9 cellular contexts compared by ENCODE assay signal in genomic region chr22:41845380-41846267, GRCh38. TPM values are rescaled to one million over a fixed set of nuclear protein-coding genes. Genes with fewer than 3 reads are reported as not detected.
DNase-seq lines count a peak whose midpoint lies in the region; ATAC-seq, FAIRE-seq and TF ChIP-seq lines count a peak whose summit lies in the region.
"Had no signal": no experiment of that assay in that cellular context is flagged by ENCODE, and none has a peak within 500 bp of the region (broad histone marks: within the 10 kb centered on the region; RNA-seq: fewer than 3 reads in every experiment).

No MANE protein-coding gene starts in this region.

- no peak for FAIRE-seq in HTR-8/SVneo (lab: Jason Lieb, UNC)

- peak overlapping the region in 5 of 7 donors; percentile 1 to 70 (median 15) for H3K27ac Mint-ChIP-seq in CD4-positive, alpha-beta memory T cell
- H3K27ac Mint-ChIP-seq in brain (peak overlapping the region; percentile 83 to 97 (median 92)), natural killer cell (peak overlapping the region; percentile 10 to 60)

- ATAC-seq in natural killer cell (no peak), esophagus mucosa (no peak)

- no peaks in the 10 kb centered on the region for H3K9me3 ChIP-seq in CD4-positive, alpha-beta memory T cell (ENCODE audit: control insufficient read depth in 1 of 2, low read length in 2 of 2)

- no peak overlapping the region for H3K4me3 ChIP-seq in CD4-positive, alpha-beta memory T cell (ENCODE audit: low read length in 2 of 2)

- CTCF ChIA-PET in CD4-positive, alpha-beta memory T cell (lab: Charles Lee; ENCODE audit: partially characterized antibody), result interaction anchor here (1.0 to 2.8 kb wide), 5 partner anchors 10 to 99 kb away, joined by 3 to 17 read pairs (median 4); no protein-coding TSS in a partner anchor

- no peak overlapping the region for H3K27ac ChIP-seq in CD4-positive, alpha-beta memory T cell (ENCODE audit: low read depth, low read length)

- H3K4me1 ChIP-seq in CD4-positive, alpha-beta memory T cell (ENCODE audit: insufficient read depth, low read length), result peaks cover 58% of the 10 kb centered on the region

- POLR2A ChIA-PET in CD4-positive, alpha-beta memory T cell (lab: Charles Lee; ENCODE audit: partially characterized antibody), result interaction anchor here (1.3 to 4.9 kb wide), 5 partner anchors 12 to 95 kb away, joined by 4 to 30 read pairs (median 5); partner anchors contain the start of gene SREBF2

- H3K27me3 ChIP-seq in CD4-positive, alpha-beta memory T cell (ENCODE audit: insufficient read depth, low read length), result no peaks in the 10 kb centered on the region

- no peaks in the 10 kb centered on the region for H3K27me3 Mint-ChIP-seq in CD4-positive, alpha-beta memory T cell
- H3K27me3 Mint-ChIP-seq in brain (peaks cover 2% of the 10 kb centered on the region), natural killer cell (ENCODE audit: low read depth in 2 of 2) (no peaks in the 10 kb centered on the region)

- H3K36me3 Mint-ChIP-seq in CD4-positive, alpha-beta memory T cell, result peaks cover 3 to 7% of the 10 kb centered on the region in 2 donors
- H3K36me3 Mint-ChIP-seq in brain, result peaks cover 66% of the 10 kb centered on the region
- no peaks in the 10 kb centered on the region for H3K36me3 Mint-ChIP-seq in natural killer cell

- no peaks in the 10 kb centered on the region for H3K36me3 ChIP-seq in CD4-positive, alpha-beta memory T cell (ENCODE audit: insufficient read depth, low read length)

- no peak overlapping the region for H3K4me3 Mint-ChIP-seq in CD4-positive, alpha-beta memory T cell
- H3K4me3 Mint-ChIP-seq in brain, result peak overlapping the region; percentile 13 to 74 (median 54)
- no peak overlapping the region for H3K4me3 Mint-ChIP-seq in natural killer cell

- no peak for DNase-seq in CD4-positive, alpha-beta memory T cell
- DNase-seq in NCI-H69 (lab: John Stamatoyannopoulos, UW) (peak; percentile 12), natural killer cell (no peak), LoVo (ENCODE audit: low spot score) (no peak), HTR-8/SVneo (ENCODE audit: insufficient read length, low spot score) (no peak), GM19240 (ENCODE audit: insufficient read length, low spot score) (no peak)
- DNase-seq: NCI-H2081 had no signal

- peaks cover 51 to 72% (median 61%) of the 10 kb centered on the region in 4 donors for H3K4me1 Mint-ChIP-seq in CD4-positive, alpha-beta memory T cell
- H3K4me1 Mint-ChIP-seq in brain (peaks cover 79% of the 10 kb centered on the region), natural killer cell (peaks cover 40 to 53% of the 10 kb centered on the region in 2 donors)

- intact Hi-C loops in CD4-positive, alpha-beta memory T cell (cut with micrococcal nuclease), result no loop called here
- intact Hi-C loops in natural killer cell (cut with micrococcal nuclease), result no loop called here

- no peaks in the 10 kb centered on the region for H3K9me3 Mint-ChIP-seq in CD4-positive, alpha-beta memory T cell
- peaks cover 0 to 3% (median 0%) of the 10 kb centered on the region in 5 experiments for H3K9me3 Mint-ChIP-seq in brain
- no peaks in the 10 kb centered on the region for H3K9me3 Mint-ChIP-seq in natural killer cell

- TF ChIP-seq CTCF in brain (conservative IDR thresholded peaks at IDR 0.05) (no peak), natural killer cell (IDR thresholded peaks at IDR 0.05) (no peak)

RNA-seq across cellular contexts. Expression of gene SREBF2, which starts 12.7 kb away (rescaled TPM):
- total RNA-seq in CD4-positive, alpha-beta memory T cell, result 100 to 1,000 TPM; 109 to 112 TPM
- 10 to 100 TPM; 14.5 to 23.6 TPM for polyA plus RNA-seq in CD4-positive, alpha-beta memory T cell
- 115 TPM for polyA plus RNA-seq in brain (ENCODE audit: insufficient read depth, low read depth, low replicate concordance)
- total RNA-seq in natural killer cell (100 to 1,000 TPM; 101 to 106 (median 105) TPM), esophagus mucosa (131 TPM)

RNA-seq across cellular contexts. Expression of gene CCDC134, which starts 45.1 kb away (rescaled TPM):
- total RNA-seq in CD4-positive, alpha-beta memory T cell, result 10 to 100 TPM; 23.2 to 27.8 TPM
- 1 to 10 TPM; 1.2 to 2.7 TPM for polyA plus RNA-seq in CD4-positive, alpha-beta memory T cell
- 3.7 TPM for polyA plus RNA-seq in brain (ENCODE audit: insufficient read depth, low read depth, low replicate concordance)
- total RNA-seq in natural killer cell (10 to 100 TPM; 16.4 to 22.1 (median 16.7) TPM), esophagus mucosa (6.9 TPM)

Comparison
In these comparisons a context has a peak if more than half of its experiments do, and no peak if none do; other contexts are left out.
1. H3K27ac Mint-ChIP-seq: peak in every context shown above with its lines; median percentile 92 in brain; 35 in natural killer cell; 15 in CD4-positive, alpha-beta memory T cell.
2. H3K4me3 Mint-ChIP-seq: peak in brain (5 of 5); none in CD4-positive, alpha-beta memory T cell (0 of 8) and natural killer cell (single experiment).